ENCODE assay signal across 32 cellular contexts in genomic region chr4:145680902-145681301, GRCh38. TPM values are rescaled to one million over a fixed set of nuclear protein-coding genes. Genes with fewer than 3 reads are reported as not detected.
A peak's percentile ranks its signal among the peaks of the same experiment; 100 is the strongest.
DNase-seq lines count a peak whose midpoint lies in the region; ATAC-seq and TF ChIP-seq lines count a peak whose summit lies in the region.
"Had no signal": no experiment of that assay in that cellular context is flagged by ENCODE, and none has a peak within 500 bp of the region (broad histone marks: within the 10 kb centered on the region; RNA-seq: fewer than 3 reads in every experiment).

No MANE protein-coding gene starts in this region.

- no peak overlapping the region for H2BK5ac ChIP-seq in IMR-90 (ENCODE audit: low read depth, low read length, poor library complexity, severe bottlenecking)
- no peak overlapping the region for H2BK5ac ChIP-seq in mesenchymal stem cell (ENCODE audit: low read depth, low read length, poor library complexity, severe bottlenecking)

- no TSS peak for BruUV-seq in IMR-90 (replicated peaks; lab: Mats Ljungman, UMichigan)

- dilution Hi-C loops in IMR-90 (cut with HindIII; ENCODE audit: low sequenced_read_pairs, unreplicated experiment), result no loop called here

- H3K27me3 Mint-ChIP-seq in progenitor cell of endocrine pancreas, result no peaks in the 10 kb centered on the region
- no peaks in the 10 kb centered on the region for H3K27me3 Mint-ChIP-seq in type B pancreatic cell

- no peak for TF ChIP-seq POLR2A in IMR-90 (IDR thresholded peaks at IDR 0.05; ENCODE audit: low read depth, low read length)

- peak overlapping the region; percentile 55; the same call in 1 of the 2 replicates for H2BK20ac ChIP-seq in IMR-90 (ENCODE audit: low read depth, low read length)

- H3K27ac ChIP-seq in 22Rv1, result peak overlapping the region; percentile 81
- H3K27ac ChIP-seq in IMR-90 (ENCODE audit: insufficient read depth, low read length), result no peak overlapping the region
- no peak overlapping the region for H3K27ac ChIP-seq in mesenchymal stem cell (ENCODE audit: low read length, poor library complexity, severe bottlenecking)
- H3K27ac ChIP-seq: KMS-11, tibial nerve had no signal

- H3K4me3 Mint-ChIP-seq in progenitor cell of endocrine pancreas (ENCODE audit: low read depth) (no peak overlapping the region), type B pancreatic cell (no peak overlapping the region)
- H3K4me3 Mint-ChIP-seq: activated naive CD8-positive, alpha-beta T cell treated with anti-CD3 and anti-CD28 coated beads, Interleukin-2, amount 10 ng/mL, durations not matched to agents 7 days and 5 days; dendritic cell treated with granulocyte-macrophage colony-stimulating factor and Interleukin-4, amounts not matched to agents 40 ng/mL and 50 ng/mL, for 4 days; endodermal cell; immature natural killer cell; neural crest cell; stimulated activated naive CD8-positive, alpha-beta T cell treated with anti-CD3 and anti-CD28 coated beads, Interleukin-15, amount 100 ng/mL, for 72 hours had no signal

- TF ChIP-seq CTCF in 22Rv1 (IDR thresholded peaks at IDR 0.05) (no peak), IMR-90 (conservative IDR thresholded peaks at IDR 0.05; ENCODE audit: low read depth, low read length) (no peak), progenitor cell of endocrine pancreas (IDR thresholded peaks at IDR 0.05; ENCODE audit: unreplicated experiment) (no peak), type B pancreatic cell (conservative IDR thresholded peaks at IDR 0.05) (no peak)

- H3K79me1 ChIP-seq in IMR-90 (ENCODE audit: low read depth in 1 of 2, low read length in 2 of 2), result no peaks in the 10 kb centered on the region
- no peaks in the 10 kb centered on the region for H3K79me1 ChIP-seq in mesenchymal stem cell (replicated peaks; ENCODE audit: low read length, poor library complexity, severe bottlenecking)

- H2AK5ac ChIP-seq in IMR-90 (ENCODE audit: low read depth, low read length), result no peak overlapping the region; the same call in 1 of the 2 replicates
- H2AK5ac ChIP-seq in mesenchymal stem cell (ENCODE audit: low read length, severe bottlenecking), result no peak overlapping the region

- H4K5ac ChIP-seq in IMR-90 (ENCODE audit: low read depth, low read length), result no peak overlapping the region

- POLR2A ChIA-PET in IMR-90 (lab: Charles Lee; ENCODE audit: unreplicated experiment), result no interaction called here

- H3K4ac ChIP-seq in IMR-90 (ENCODE audit: low read depth, low read length) (no peak overlapping the region), mesenchymal stem cell (ENCODE audit: low read depth in 1 of 2, low read length in 2 of 2) (no peak overlapping the region)

- TF ChIP-seq RAD21 in IMR-90 (IDR thresholded peaks at IDR 0.05; ENCODE audit: low read length), result no peak

- H3K14ac ChIP-seq in IMR-90 (replicated peaks; ENCODE audit: low read depth, low read length) (0 out of 2 replicates have a peak overlapping the region, but pooled peaks have one; percentile 52), mesenchymal stem cell (ENCODE audit: low read length in 2 of 2) (no peak overlapping the region)

- peaks cover 19% of the 10 kb centered on the region for H3K4me1 Mint-ChIP-seq in progenitor cell of endocrine pancreas (ENCODE audit: low read depth)
- H3K4me1 Mint-ChIP-seq in type B pancreatic cell (ENCODE audit: unreplicated experiment), result peaks cover 20% of the 10 kb centered on the region
- H3K4me1 Mint-ChIP-seq: activated naive CD8-positive, alpha-beta T cell treated with anti-CD3 and anti-CD28 coated beads, Interleukin-2, amount 10 ng/mL, durations not matched to agents 7 days and 5 days; immature natural killer cell; stimulated activated naive CD8-positive, alpha-beta T cell treated with anti-CD3 and anti-CD28 coated beads, Interleukin-15, amount 100 ng/mL, for 72 hours had no signal

- no peak for DNase-seq in IMR-90
- DNase-seq in mesenchymal stem cell, result no peak
- DNase-seq in progenitor cell of endocrine pancreas (ENCODE audit: low spot score, unreplicated experiment), result no peak
- DNase-seq in type B pancreatic cell (ENCODE audit: extremely low spot score, unreplicated experiment), result no peak
- no peak for DNase-seq in hepatic stellate cell (ENCODE audit: low spot score)
- DNase-seq: activated CD4-positive, alpha-beta T cell treated with anti-CD3 and anti-CD28 coated beads for 1 hour; activated CD8-positive, alpha-beta memory T cell treated with anti-CD3 and anti-CD28 coated beads for 24 hours; activated effector memory CD4-positive, alpha-beta T cell treated with anti-CD3 and anti-CD28 coated beads, Interleukin-2, amount 50 U/mL, for 16 hours; activated naive CD8-positive, alpha-beta T cell treated with anti-CD3 and anti-CD28 coated beads, Interleukin-2, amount 10 ng/mL, durations not matched to agents 7 days and 5 days; central memory CD4-positive, alpha-beta T cell; DMS153; endodermal cell; esophagus squamous epithelium; hypothalamus; immature natural killer cell; MM.1S; NCI-H446 treated with DMSO at 0.1 percent for 48 hours; stimulated activated naive CD8-positive, alpha-beta T cell treated with anti-CD3 and anti-CD28 coated beads, Interleukin-15, amount 100 ng/mL, for 72 hours; T-helper 2 cell had no signal

- H3K36me3 Mint-ChIP-seq in progenitor cell of endocrine pancreas (ENCODE audit: insufficient read depth) (peaks cover 4% of the 10 kb centered on the region), type B pancreatic cell (no peaks in the 10 kb centered on the region)
- H3K36me3 Mint-ChIP-seq: immature natural killer cell had no signal

- in situ Hi-C loops in IMR-90 (cut with MboI; ENCODE audit: low sequenced_read_pairs), result no loop called here

- H3K36me3 ChIP-seq in IMR-90 (ENCODE audit: control insufficient read depth, insufficient read depth, low read length) (no peaks in the 10 kb centered on the region), mesenchymal stem cell (ENCODE audit: control insufficient read depth in 1 of 2, insufficient read depth in 2 of 2, low read depth in 1 of 2, low read length in 2 of 2) (no peaks in the 10 kb centered on the region)
- H3K36me3 ChIP-seq: esophagus squamous epithelium, gastroesophageal sphincter, tibial nerve had no signal

- H3K9me3 Mint-ChIP-seq in progenitor cell of endocrine pancreas (ENCODE audit: low read depth) (peaks cover 22% of the 10 kb centered on the region), type B pancreatic cell (peaks cover 7% of the 10 kb centered on the region)

- no peak overlapping the region for H2AK9ac ChIP-seq in IMR-90 (replicated peaks; ENCODE audit: low read depth, low read length, poor library complexity)

- 100% methylated on average over 1 of the region's 1 CpG; no CpG with 5 or more reads in 1 of the 2 experiments for WGBS in IMR-90 (ENCODE audit: extremely low coverage in 2 of 2, insufficient read length in 1 of 2), 2 experiments
- 87% methylated on average over 1 of the region's 1 CpG for WGBS in mesenchymal stem cell

- H3K56ac ChIP-seq in IMR-90 (ENCODE audit: extremely low read depth, insufficient read depth, low read length), result no peak overlapping the region

- H3K27me3 ChIP-seq in IMR-90 (ENCODE audit: control insufficient read depth, insufficient read depth, low read length) (no peaks in the 10 kb centered on the region), mesenchymal stem cell (ENCODE audit: control insufficient read depth in 1 of 2, insufficient read depth in 1 of 2, low read length in 2 of 2) (no peaks in the 10 kb centered on the region)
- H3K27me3 ChIP-seq: esophagus squamous epithelium, gastroesophageal sphincter, tibial nerve had no signal

- no peaks in the 10 kb centered on the region; the same call in 1 of the 2 replicates for H3K9me1 ChIP-seq in IMR-90 (ENCODE audit: insufficient read depth, low read length)

- H3K27ac Mint-ChIP-seq in progenitor cell of endocrine pancreas (peak overlapping the region; percentile 90), type B pancreatic cell (no peak overlapping the region)
- H3K27ac Mint-ChIP-seq: activated naive CD8-positive, alpha-beta T cell treated with anti-CD3 and anti-CD28 coated beads, Interleukin-2, amount 10 ng/mL, durations not matched to agents 7 days and 5 days; dendritic cell treated with granulocyte-macrophage colony-stimulating factor and Interleukin-4, amounts not matched to agents 40 ng/mL and 50 ng/mL, for 4 days; endodermal cell; immature natural killer cell; stimulated activated naive CD8-positive, alpha-beta T cell treated with anti-CD3 and anti-CD28 coated beads, Interleukin-15, amount 100 ng/mL, for 72 hours had no signal

- H4K8ac ChIP-seq in IMR-90 (ENCODE audit: low read depth in 2 of 2, low read length in 2 of 2), result no peak overlapping the region
- H4K8ac ChIP-seq in mesenchymal stem cell (ENCODE audit: low read length), result no peak overlapping the region

- no peaks in the 10 kb centered on the region for H3K9me3 ChIP-seq in IMR-90 (ENCODE audit: control insufficient read depth, insufficient read depth, low read length)
- H3K9me3 ChIP-seq in mesenchymal stem cell (ENCODE audit: control insufficient read depth, low read length), result no peaks in the 10 kb centered on the region
- H3K9me3 ChIP-seq: esophagus squamous epithelium had no signal

- H2BK15ac ChIP-seq in IMR-90 (ENCODE audit: low read depth, low read length), result peak overlapping the region; percentile 65; the same call in 1 of the 3 replicates
- no peak overlapping the region for H2BK15ac ChIP-seq in mesenchymal stem cell (ENCODE audit: low read depth, poor library complexity, severe bottlenecking)

- H3K4me1 ChIP-seq in IMR-90 (ENCODE audit: control insufficient read depth, insufficient read depth, low read length) (peaks cover 2% of the 10 kb centered on the region; the same call in 1 of the 2 replicates), mesenchymal stem cell (ENCODE audit: control insufficient read depth, insufficient read depth, low read depth, low read length) (peaks cover 2% of the 10 kb centered on the region)

- H3K9ac ChIP-seq in IMR-90 (ENCODE audit: low read depth, low read length) (no peak overlapping the region), mesenchymal stem cell (ENCODE audit: low read length) (peak overlapping the region; percentile 73)
- H3K9ac ChIP-seq: KMS-11 had no signal

- no peak overlapping the region for H3K18ac ChIP-seq in IMR-90 (ENCODE audit: low read depth, low read length)
- no peak overlapping the region for H3K18ac ChIP-seq in mesenchymal stem cell (ENCODE audit: low read depth in 1 of 2, low read length in 2 of 2)

- no peak overlapping the region for H3K4me3 ChIP-seq in IMR-90 (ENCODE audit: insufficient read depth, low read depth, low read length)
- H3K4me3 ChIP-seq in mesenchymal stem cell (ENCODE audit: insufficient read depth in 1 of 2, low read depth in 1 of 2, low read length in 2 of 2), result no peak overlapping the region
- H3K4me3 ChIP-seq: esophagus squamous epithelium, gastroesophageal sphincter, tibial nerve had no signal

- H3K23ac ChIP-seq in IMR-90 (ENCODE audit: low read depth, low read length) (peak overlapping the region; percentile 40; the same call in 1 of the 2 replicates), mesenchymal stem cell (ENCODE audit: low read length in 2 of 2) (no peak overlapping the region)

- intact Hi-C loops in IMR-90 (cut with micrococcal nuclease), result loop anchor here (5.0 kb wide), 1 partner anchor 256 kb away; the partner anchor contains the start of gene ZNF827

- H2BK12ac ChIP-seq in mesenchymal stem cell (ENCODE audit: low read length in 2 of 2), result no peak overlapping the region

- no peak overlapping the region for H3K4me2 ChIP-seq in IMR-90 (ENCODE audit: low read depth, low read length)
- no peak overlapping the region for H3K4me2 ChIP-seq in mesenchymal stem cell (ENCODE audit: low read length, poor library complexity, severe bottlenecking)
- H3K4me2 ChIP-seq: KMS-11 had no signal

- H2AFZ ChIP-seq in IMR-90 (replicated peaks; ENCODE audit: low read length, poor library complexity) (no peak overlapping the region), mesenchymal stem cell (ENCODE audit: low read depth, low read length) (no peak overlapping the region)

- H4K20me1 ChIP-seq in IMR-90 (ENCODE audit: insufficient read depth, low read length), result no peaks in the 10 kb centered on the region

- CTCF ChIA-PET in IMR-90 (lab: Yijun Ruan, JAX), result no interaction called here

- H2BK120ac ChIP-seq in IMR-90 (ENCODE audit: low read depth, low read length) (no peak overlapping the region), mesenchymal stem cell (ENCODE audit: low read depth, low read length) (no peak overlapping the region)

- no peak overlapping the region for H4K91ac ChIP-seq in IMR-90 (ENCODE audit: insufficient read depth, low read depth, low read length)
- no peak overlapping the region for H4K91ac ChIP-seq in mesenchymal stem cell (ENCODE audit: low read length)

- ATAC-seq in IMR-90 (ENCODE audit: low read depth) (no peak), HG02852 (IDR thresholded peaks at IDR 0.05; ENCODE audit: unreplicated experiment) (no peak), HG03439 (IDR thresholded peaks at IDR 0.05; ENCODE audit: unreplicated experiment) (no peak)
- ATAC-seq: left lobe of liver; stimulated activated naive CD8-positive, alpha-beta T cell treated with anti-CD3 and anti-CD28 coated beads, Interleukin-15, amount 100 ng/mL, for 72 hours had no signal

RNA-seq across cellular contexts. Expression of gene C4orf51, which starts 1.0 kb away (rescaled TPM):
- total RNA-seq in IMR-90 (2012; rRNA removed) (not detected in 2 replicates), progenitor cell of endocrine pancreas (not detected in 2 replicates), type B pancreatic cell (ENCODE audit: low replicate concordance) (not detected in 2 replicates)
- polyA plus RNA-seq in IMR-90 (2012; rRNA removed), result not detected in 2 replicates
- not detected in 2 replicates for polyA plus RNA-seq in IMR-90 (2012; cell fraction: cytosol; rRNA removed)
- not detected in 2 replicates for polyA plus RNA-seq in IMR-90 (2012; cell fraction: nucleus; rRNA removed; ENCODE audit: low replicate concordance)
- polyA plus RNA-seq in mesenchymal stem cell (2013, experiment 1 of 2), result not detected
- not detected for polyA plus RNA-seq in mesenchymal stem cell (2013, experiment 2 of 2)
- total RNA-seq: activated naive CD8-positive, alpha-beta T cell treated with anti-CD3 and anti-CD28 coated beads, Interleukin-2, amount 10 ng/mL, durations not matched to agents 7 days and 5 days; astrocyte; esophagus squamous epithelium; G401; gastroesophageal sphincter; left lobe of liver; mononuclear cell; neural crest cell; tibial nerve had no signal
- polyA plus RNA-seq: BJ, immature natural killer cell had no signal
